ENCODE assay signal across 8 cellular contexts in genomic region chr12:111685322-111685810, GRCh38. TPM values are rescaled to one million over a fixed set of nuclear protein-coding genes. Genes with fewer than 3 reads are reported as not detected.
A peak's percentile ranks its signal among the peaks of the same experiment; 100 is the strongest.
DNase-seq lines count a peak whose midpoint lies in the region; ATAC-seq and TF ChIP-seq lines count a peak whose summit lies in the region.

No MANE protein-coding gene starts in this region.

- peak; percentile 1 for ATAC-seq in HG03439 (IDR thresholded peaks at IDR 0.05; ENCODE audit: unreplicated experiment)
- no peak for ATAC-seq in activated CD8-positive, alpha-beta T cell treated with anti-CD3 and anti-CD28 coated beads for 36 hours

- H3K27ac Mint-ChIP-seq in activated naive CD4-positive, alpha-beta T cell treated with anti-CD3 and anti-CD28 coated beads for 36 hours: peak overlapping the region; percentile 83
- H3K27ac Mint-ChIP-seq in activated CD8-positive, alpha-beta T cell treated with anti-CD3 and anti-CD28 coated beads for 36 hours: peak overlapping the region; percentile 94

- peaks cover 15% of the 10 kb centered on the region for H3K36me3 Mint-ChIP-seq in activated naive CD4-positive, alpha-beta T cell treated with anti-CD3 and anti-CD28 coated beads for 36 hours (ENCODE audit: low read depth)
- peaks cover 16% of the 10 kb centered on the region for H3K36me3 Mint-ChIP-seq in activated CD8-positive, alpha-beta T cell treated with anti-CD3 and anti-CD28 coated beads for 36 hours (ENCODE audit: low read depth)

- H3K27ac ChIP-seq in hepatocyte: peak overlapping the region; percentile 81

- H3K4me2 ChIP-seq in hepatocyte: peak overlapping the region; percentile 89

- peaks cover 43% of the 10 kb centered on the region for H3K79me2 ChIP-seq in hepatocyte

- H4K20me1 ChIP-seq in hepatocyte (ENCODE audit: insufficient read depth, poor library complexity, severe bottlenecking): peaks cover 7% of the 10 kb centered on the region

- WGBS in hepatocyte (ENCODE audit: low lambda C conversion rate, missing lambda C conversion rate): 1% methylated on average over 36 of the region's 36 CpGs

- POLR2A ChIA-PET in activated CD8-positive, alpha-beta T cell treated with anti-CD3 and anti-CD28 coated beads for 36 hours (lab: Charles Lee): interaction anchor here (0.7 to 2.1 kb wide), 14 partner anchors 9 to 319 kb away, joined by 3 to 9 read pairs (median 4); no protein-coding TSS in a partner anchor

- intact Hi-C loops in activated naive CD4-positive, alpha-beta T cell treated with anti-CD3 and anti-CD28 coated beads for 36 hours (cut with micrococcal nuclease): loop anchor here (1.0 to 10.0 kb wide), 4 partner anchors 89 to 329 kb away; partner anchors contain the start of genes ERP29 and TMEM116
- intact Hi-C loops in activated CD8-positive, alpha-beta T cell treated with anti-CD3 and anti-CD28 coated beads for 36 hours (cut with micrococcal nuclease): no loop called here

- H3K4me3 ChIP-seq in hepatocyte: peak overlapping the region; percentile 76

- H3K27me3 ChIP-seq in hepatocyte: no peaks in the 10 kb centered on the region

- TF ChIP-seq CTCF in activated CD8-positive, alpha-beta T cell treated with anti-CD3 and anti-CD28 coated beads for 36 hours (IDR thresholded peaks at IDR 0.05): no peak
- TF ChIP-seq CTCF in hepatocyte (IDR thresholded peaks at IDR 0.05; ENCODE audit: poor library complexity): no peak

- H3K9me2 ChIP-seq in hepatocyte (replicated peaks; ENCODE audit: insufficient read depth): no peaks in the 10 kb centered on the region

- no peaks in the 10 kb centered on the region for H3K9me3 ChIP-seq in hepatocyte (ENCODE audit: low read depth)

- no peaks in the 10 kb centered on the region for H3K36me3 ChIP-seq in hepatocyte (replicated peaks; ENCODE audit: insufficient read depth, low read depth)

- CTCF ChIA-PET in activated naive CD4-positive, alpha-beta T cell treated with anti-CD3 and anti-CD28 coated beads for 36 hours (lab: Charles Lee): interaction anchor here (1.1 to 2.4 kb wide), 3 partner anchors 127 to 157 kb away, joined by 4 to 7 read pairs (median 4); no protein-coding TSS in a partner anchor
- CTCF ChIA-PET in activated CD8-positive, alpha-beta T cell treated with anti-CD3 and anti-CD28 coated beads for 36 hours (lab: Charles Lee): interaction anchor here (1.5 to 1.8 kb wide), 2 partner anchors 127 to 288 kb away, joined by 4 to 9 read pairs; no protein-coding TSS in a partner anchor

- peak overlapping the region; percentile 50 for H2AFZ ChIP-seq in hepatocyte

- H3K4me1 Mint-ChIP-seq in activated naive CD4-positive, alpha-beta T cell treated with anti-CD3 and anti-CD28 coated beads for 36 hours (ENCODE audit: low read depth): peaks cover 33% of the 10 kb centered on the region
- peaks cover 27% of the 10 kb centered on the region for H3K4me1 Mint-ChIP-seq in activated CD8-positive, alpha-beta T cell treated with anti-CD3 and anti-CD28 coated beads for 36 hours (ENCODE audit: low read depth)

- no peaks in the 10 kb centered on the region for H3K27me3 Mint-ChIP-seq in activated naive CD4-positive, alpha-beta T cell treated with anti-CD3 and anti-CD28 coated beads for 36 hours (ENCODE audit: low read depth)
- H3K27me3 Mint-ChIP-seq in activated CD8-positive, alpha-beta T cell treated with anti-CD3 and anti-CD28 coated beads for 36 hours: no peaks in the 10 kb centered on the region

- peak; percentile 17 for DNase-seq in activated naive CD4-positive, alpha-beta T cell treated with anti-CD3 and anti-CD28 coated beads for 36 hours
- DNase-seq in activated naive CD4-positive, alpha-beta T cell treated with anti-CD3 and anti-CD28 coated beads, Interleukin-2, amount 50 U/mL, for 16 hours: no peak
- peak; percentile 20 for DNase-seq in activated CD8-positive, alpha-beta T cell treated with anti-CD3 and anti-CD28 coated beads for 36 hours
- DNase-seq in hepatocyte (ENCODE audit: low spot score) (peak; percentile 54), NCI-H446 treated with DMSO at 0.1 percent for 48 hours (lab: John Stamatoyannopoulos, UW) (no peak), DMS79 treated with DMSO at 0.1 percent for 48 hours (lab: John Stamatoyannopoulos, UW) (no peak)
- DNase-seq in stimulated activated CD8-positive, alpha-beta memory T cell treated with anti-CD3 and anti-CD28 coated beads, Interleukin-12 subunit alpha, Interleukin-12 subunit beta, amount 100 ng/mL, for 1 hour (ENCODE audit: low read depth): peak; percentile 1

- H3K9me3 Mint-ChIP-seq in activated naive CD4-positive, alpha-beta T cell treated with anti-CD3 and anti-CD28 coated beads for 36 hours: no peaks in the 10 kb centered on the region
- H3K9me3 Mint-ChIP-seq in activated CD8-positive, alpha-beta T cell treated with anti-CD3 and anti-CD28 coated beads for 36 hours: no peaks in the 10 kb centered on the region

- peaks cover 22% of the 10 kb centered on the region for H3K4me1 ChIP-seq in hepatocyte (ENCODE audit: insufficient read depth)

- H3K4me3 Mint-ChIP-seq in activated naive CD4-positive, alpha-beta T cell treated with anti-CD3 and anti-CD28 coated beads for 36 hours: peak overlapping the region; percentile 91
- peak overlapping the region; percentile 95 for H3K4me3 Mint-ChIP-seq in activated CD8-positive, alpha-beta T cell treated with anti-CD3 and anti-CD28 coated beads for 36 hours

RNA-seq across cellular contexts. Expression of gene BRAP, which starts 0.4 kb away (rescaled TPM):
- total RNA-seq in activated naive CD4-positive, alpha-beta T cell treated with anti-CD3 and anti-CD28 coated beads for 36 hours: 10 to 100 TPM; 14.7 to 16.9 TPM
- 10 to 100 TPM; 16.3 to 16.9 TPM for total RNA-seq in activated CD8-positive, alpha-beta T cell treated with anti-CD3 and anti-CD28 coated beads for 36 hours
- total RNA-seq in hepatocyte: 13.9 and 15.8 TPM in 2 replicates
- 16.8 and 19.7 TPM in 2 replicates for polyA plus RNA-seq in hepatocyte

RNA-seq across cellular contexts. Expression of gene ACAD10, which starts 0.5 kb away (rescaled TPM):
- total RNA-seq in activated naive CD4-positive, alpha-beta T cell treated with anti-CD3 and anti-CD28 coated beads for 36 hours: 10 to 100 TPM; 19.0 to 21.7 TPM
- total RNA-seq in activated CD8-positive, alpha-beta T cell treated with anti-CD3 and anti-CD28 coated beads for 36 hours: 10 to 100 TPM; 24.5 to 28.8 TPM
- total RNA-seq in hepatocyte: 21.5 and 32.5 TPM in 2 replicates
- 20.7 and 24.2 TPM in 2 replicates for polyA plus RNA-seq in hepatocyte

Comparison
In these comparisons a context has a peak if more than half of its experiments do, and no peak if none do; other contexts are left out.
1. DNase-seq: peak in activated naive CD4-positive, alpha-beta T cell treated with anti-CD3 and anti-CD28 coated beads for 36 hours (single experiment), activated CD8-positive, alpha-beta T cell treated with anti-CD3 and anti-CD28 coated beads for 36 hours (single experiment), hepatocyte (single experiment) and stimulated activated CD8-positive, alpha-beta memory T cell treated with anti-CD3 and anti-CD28 coated beads, Interleukin-12 subunit alpha, Interleukin-12 subunit beta, amount 100 ng/mL, for 1 hour (single experiment); none in activated naive CD4-positive, alpha-beta T cell treated with anti-CD3 and anti-CD28 coated beads, Interleukin-2, amount 50 U/mL, for 16 hours (single experiment), NCI-H446 treated with DMSO at 0.1 percent for 48 hours (single experiment) and DMS79 treated with DMSO at 0.1 percent for 48 hours (single experiment).